13 cellular contexts compared by ENCODE assay signal in the genomic region with DNA sequence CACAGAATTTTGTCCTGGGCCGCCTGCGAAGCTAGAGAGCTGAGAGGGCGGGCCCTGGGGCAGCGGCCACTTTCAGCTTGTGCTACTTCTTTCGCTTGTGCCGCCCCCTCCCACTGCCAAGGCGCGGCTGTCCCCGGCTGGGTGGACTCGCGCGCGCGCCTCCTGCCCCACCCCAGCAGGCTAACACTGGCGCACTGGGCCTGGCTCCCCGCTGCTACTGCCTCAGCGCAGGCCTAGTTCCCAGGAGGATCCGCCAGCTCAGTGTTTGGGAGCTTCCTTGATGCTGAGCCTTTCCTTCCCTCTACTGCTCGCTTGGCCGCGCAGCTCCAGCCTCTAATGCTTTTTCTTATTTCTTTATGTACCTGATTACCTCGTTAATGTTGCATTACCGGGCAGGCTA. TPM values are rescaled to one million over a fixed set of nuclear protein-coding genes. Genes with fewer than 3 reads are reported as not detected.
DNase-seq lines count a peak whose midpoint lies in the region; TF ChIP-seq lines count a peak whose summit lies in the region.
"Had no signal": no experiment of that assay in that cellular context is flagged by ENCODE, and none has a peak within 500 bp of the region (broad histone marks: within the 10 kb centered on the region; RNA-seq: fewer than 3 reads in every experiment).

No MANE protein-coding gene starts in this region.

- H3K27ac ChIP-seq in right atrium auricular region, result no peak overlapping the region
- H3K27ac ChIP-seq in neural progenitor cell, result no peak overlapping the region

- no peaks in the 10 kb centered on the region for H3K36me3 Mint-ChIP-seq in neural progenitor cell

- peaks cover 46% of the 10 kb centered on the region for H3F3A ChIP-seq in neural progenitor cell (ENCODE audit: low read depth)

- H3K27me3 ChIP-seq in right atrium auricular region, result no peaks in the 10 kb centered on the region
- H3K27me3 ChIP-seq in neural progenitor cell, result peaks cover 17% of the 10 kb centered on the region

- H3K27ac Mint-ChIP-seq in neural progenitor cell, result peak overlapping the region; percentile 14
- H3K27ac Mint-ChIP-seq: T-helper 17 cell had no signal

- no peaks in the 10 kb centered on the region for H3K36me3 ChIP-seq in right atrium auricular region
- H3K36me3 ChIP-seq in neural progenitor cell, result no peaks in the 10 kb centered on the region

- in situ Hi-C loops in astrocyte of the spinal cord (cut with HindIII; ENCODE audit: low sequenced_read_pairs), result no loop called here

- H3K4me1 Mint-ChIP-seq in neural progenitor cell, result peaks cover 27% of the 10 kb centered on the region

- no peaks in the 10 kb centered on the region for H3K9me3 Mint-ChIP-seq in neural progenitor cell

- H3K4me3 ChIP-seq in AG10803 (ENCODE audit: low read length) (no peak overlapping the region), astrocyte of the spinal cord (ENCODE audit: low read depth, low read length) (peak overlapping the region; percentile 1), right atrium auricular region (peak overlapping the region in 1 of 2 donors; percentile 32), neural progenitor cell (peak overlapping the region; percentile 36)

- H3K4me3 Mint-ChIP-seq in neural progenitor cell, result peak overlapping the region; percentile 24
- H3K4me3 Mint-ChIP-seq: T-helper 17 cell had no signal

- H3K4me2 ChIP-seq in neural progenitor cell, result peak overlapping the region; percentile 78

- H3K9ac ChIP-seq in neural progenitor cell, result no peak overlapping the region

- H4K20me1 ChIP-seq in neural progenitor cell (ENCODE audit: low read depth), result peaks cover 2% of the 10 kb centered on the region

- peaks cover 8% of the 10 kb centered on the region for H3K27me3 Mint-ChIP-seq in neural progenitor cell (ENCODE audit: insufficient read depth, low read depth)

- DNase-seq in AG10803 (ENCODE audit: low read depth), result peak; percentile 17
- peak; percentile 16 for DNase-seq in astrocyte of the spinal cord (ENCODE audit: low read depth, low spot score)
- DNase-seq in right atrium auricular region (ENCODE audit: low spot score), result peak; percentile 60
- DNase-seq in neural progenitor cell (ENCODE audit: low spot score), result peak; percentile 77
- DNase-seq in pons (ENCODE audit: low spot score), result no peak
- DNase-seq in LoVo (ENCODE audit: low spot score), result no peak
- DNase-seq in RPMI8226, result no peak
- DNase-seq in activated gamma-delta T cell treated with Interleukin-2 at 50 U/mL for 16 hours, result no peak
- DNase-seq: AML-193; effector CD8-positive, alpha-beta T cell; naive thymus-derived CD8-positive, alpha-beta T cell; NCI-H345; T-helper 17 cell had no signal

- TF ChIP-seq CTCF in AG10803 (conservative IDR thresholded peaks at IDR 0.05; ENCODE audit: low read length), result no peak
- no peak for TF ChIP-seq CTCF in astrocyte of the spinal cord (IDR thresholded peaks at IDR 0.05; ENCODE audit: low read depth, low read length)
- peak in 1 of 2 donors; percentile 10 for TF ChIP-seq CTCF in right atrium auricular region (IDR thresholded peaks at IDR 0.05)
- TF ChIP-seq CTCF in neural progenitor cell (IDR thresholded peaks at IDR 0.05), result no peak

- H3K9me3 ChIP-seq in right atrium auricular region, result no peaks in the 10 kb centered on the region
- no peaks in the 10 kb centered on the region for H3K9me3 ChIP-seq in neural progenitor cell (ENCODE audit: low read depth)

- peak overlapping the region; percentile 73 for H2AFZ ChIP-seq in neural progenitor cell (replicated peaks)

- H3K4me1 ChIP-seq in right atrium auricular region (no peaks in the 10 kb centered on the region), neural progenitor cell (peaks cover 39% of the 10 kb centered on the region)

- no peaks in the 10 kb centered on the region for H3K79me2 ChIP-seq in neural progenitor cell (ENCODE audit: low read depth)

RNA-seq across cellular contexts. Expression of gene METAP2, which starts 27.4 kb away (rescaled TPM):
- total RNA-seq in right atrium auricular region (10 to 100 TPM; 40.8 to 52.1 TPM), neural progenitor cell (ENCODE audit: low replicate concordance) (111 and 231 TPM in 2 replicates)

Comparison
In these comparisons a context has a peak if more than half of its experiments do, and no peak if none do; other contexts are left out.
1. DNase-seq: peak in AG10803 (single experiment), astrocyte of the spinal cord (single experiment), right atrium auricular region (single experiment) and neural progenitor cell (single experiment); none in pons (single experiment), LoVo (single experiment), RPMI8226 (single experiment) and activated gamma-delta T cell treated with Interleukin-2 at 50 U/mL for 16 hours (single experiment).